ENCODE assay signal across 9 cellular contexts in genomic region chr17:81428121-81428515, GRCh38. TPM values are rescaled to one million over a fixed set of nuclear protein-coding genes. Genes with fewer than 3 reads are reported as not detected.
DNase-seq lines count a peak whose midpoint lies in the region; ATAC-seq and TF ChIP-seq lines count a peak whose summit lies in the region.
"Had no signal": no experiment of that assay in that cellular context is flagged by ENCODE, and none has a peak within 500 bp of the region (broad histone marks: within the 10 kb centered on the region; RNA-seq: fewer than 3 reads in every experiment).

No MANE protein-coding gene starts in this region.

- peak overlapping the region; percentile 38 for H4K91ac ChIP-seq in neuronal stem cell (ENCODE audit: low read depth, low read length, poor library complexity)

- no peak overlapping the region for H2BK5ac ChIP-seq in neuronal stem cell (ENCODE audit: low read length)

- H3K9me3 Mint-ChIP-seq in brain = no peaks in the 10 kb centered on the region

- no peak overlapping the region for H2BK15ac ChIP-seq in neuronal stem cell (ENCODE audit: low read length)

- H3K4me1 ChIP-seq in BLaER1 treated with 17β-estradiol and CSF1 and Interleukin-3, amounts not matched to agents 10 nM and 100 nM = peaks cover 52 to 74% (median 71%) of the 10 kb centered on the region in 10 experiments
- peaks cover 22% of the 10 kb centered on the region for H3K4me1 ChIP-seq in Loucy (ENCODE audit: insufficient read depth, low read length, poor library complexity, severe bottlenecking)
- H3K4me1 ChIP-seq in neuronal stem cell (ENCODE audit: control insufficient read depth in 2 of 2, insufficient read depth in 1 of 2, low read depth in 1 of 2, low read length in 2 of 2) = peaks cover 22 to 29% of the 10 kb centered on the region in 2 donors

- H2BK12ac ChIP-seq in neuronal stem cell (ENCODE audit: low read length) = no peak overlapping the region

- H3K9ac ChIP-seq in BLaER1 treated with 17β-estradiol and CSF1 and Interleukin-3, amounts not matched to agents 10 nM and 100 nM = peak overlapping the region in 8 of 11 experiments; percentile 59 to 87 (median 73); a peak in 16 of 22 replicates
- H3K9ac ChIP-seq in Loucy (ENCODE audit: low read depth, low read length, poor library complexity, severe bottlenecking) (peak overlapping the region; percentile 56), neuronal stem cell (ENCODE audit: low read depth, low read length, poor library complexity) (no peak overlapping the region)

- no peaks in the 10 kb centered on the region for H3K27me3 Mint-ChIP-seq in brain

- H3K9me2 ChIP-seq in Loucy (replicated peaks; ENCODE audit: low read depth, low read length) = no peaks in the 10 kb centered on the region

- peak overlapping the region; percentile 74 to 99 (median 96) for H3K4me2 ChIP-seq in BLaER1 treated with 17β-estradiol and CSF1 and Interleukin-3, amounts not matched to agents 10 nM and 100 nM
- peak overlapping the region; percentile 20 for H3K4me2 ChIP-seq in Loucy (ENCODE audit: low read depth, low read length, poor library complexity, severe bottlenecking)
- no peak overlapping the region for H3K4me2 ChIP-seq in neuronal stem cell (ENCODE audit: insufficient read depth, low read length, poor library complexity, severe bottlenecking)

- peak overlapping the region in 3 of 5 experiments; percentile 74 to 93 (median 88) for H3K27ac Mint-ChIP-seq in brain

- no peak overlapping the region for H2BK120ac ChIP-seq in neuronal stem cell (ENCODE audit: low read depth, low read length)

- no peak for ATAC-seq in HG03139 (IDR thresholded peaks at IDR 0.05; ENCODE audit: unreplicated experiment)
- ATAC-seq in GM19463 (IDR thresholded peaks at IDR 0.05; ENCODE audit: unreplicated experiment) = no peak

- peak overlapping the region in 8 of 11 experiments; percentile 71 to 96 (median 82); a peak in 16 of 22 replicates for H3K27ac ChIP-seq in BLaER1 treated with 17β-estradiol and CSF1 and Interleukin-3, amounts not matched to agents 10 nM and 100 nM
- no peak overlapping the region for H3K27ac ChIP-seq in neuronal stem cell (replicated peaks; ENCODE audit: low read length)

- TF ChIP-seq CTCF in Loucy (conservative IDR thresholded peaks at IDR 0.05; ENCODE audit: low read length) (no peak), brain (conservative IDR thresholded peaks at IDR 0.05) (no peak)

- H3K36me3 ChIP-seq in BLaER1 treated with 17β-estradiol and CSF1 and Interleukin-3, amounts not matched to agents 10 nM and 100 nM = peaks cover 0 to 10% (median 0%) of the 10 kb centered on the region in 11 experiments; a peak in 5 of 22 replicates
- H3K36me3 ChIP-seq in Loucy (ENCODE audit: insufficient read depth, low read length) (peaks cover 8% of the 10 kb centered on the region; the same call in 1 of the 2 replicates), neuronal stem cell (replicated peaks in 1 of 2; ENCODE audit: control insufficient read depth in 2 of 2, insufficient read depth in 2 of 2, low read length in 2 of 2) (peaks cover 2 to 5% of the 10 kb centered on the region in 2 donors)

- peak overlapping the region; percentile 71 for H3K18ac ChIP-seq in neuronal stem cell (ENCODE audit: low read length)

- DNase-seq in neuronal stem cell (ENCODE audit: low spot score) (no peak), GDM1 (lab: John Stamatoyannopoulos, UW) (no peak)
- DNase-seq in activated CD4-positive, CD25-positive, alpha-beta regulatory T cell treated with anti-CD3 and anti-CD28 coated beads, Interleukin-2, amount 50 U/mL, for 72 hours = no peak
- DNase-seq: stimulated activated CD4-positive, alpha-beta T cell treated with anti-CD3 and anti-CD28 coated beads, Interleukin-2, amount 100 ng/mL, for 48 hours had no signal

- H2AFZ ChIP-seq in Loucy (ENCODE audit: low read length) (no peak overlapping the region), neuronal stem cell (ENCODE audit: low read length) (no peak overlapping the region)

- H3K4me3 ChIP-seq in BLaER1 treated with 17β-estradiol and CSF1 and Interleukin-3, amounts not matched to agents 10 nM and 100 nM = peak overlapping the region in 7 of 10 experiments; percentile 34 to 60 (median 48); a peak in 13 of 20 replicates
- H3K4me3 ChIP-seq in Loucy (ENCODE audit: low read length, poor library complexity, severe bottlenecking) (no peak overlapping the region), neuronal stem cell (ENCODE audit: low read length in 2 of 2) (no peak overlapping the region)

- H3K4me3 Mint-ChIP-seq in brain = peak overlapping the region in 2 of 5 experiments; percentile 69 to 77

- peaks cover 0 to 42% (median 0%) of the 10 kb centered on the region in 11 experiments; a peak in 4 of 22 replicates for H3K27me3 ChIP-seq in BLaER1 treated with 17β-estradiol and CSF1 and Interleukin-3, amounts not matched to agents 10 nM and 100 nM
- no peaks in the 10 kb centered on the region for H3K27me3 ChIP-seq in Loucy (ENCODE audit: insufficient read depth, low read length, poor library complexity, severe bottlenecking)
- H3K27me3 ChIP-seq in neuronal stem cell (ENCODE audit: control insufficient read depth in 3 of 3, insufficient read depth in 3 of 3, low read depth in 1 of 3, low read length in 3 of 3) = no peaks in the 10 kb centered on the region

- H3K79me2 ChIP-seq in Loucy (ENCODE audit: insufficient read depth, low read length) = peaks cover 84% of the 10 kb centered on the region

- no CpG with 5 or more reads among the region's 12 CpGs for WGBS in neuronal stem cell (ENCODE audit: extremely low coverage in 2 of 2, insufficient read length in 2 of 2, insufficient replicate concordance in 1 of 2), 2 donors

- H3K79me1 ChIP-seq in neuronal stem cell (ENCODE audit: low read depth, low read length) = peaks cover 33% of the 10 kb centered on the region

- H2AK5ac ChIP-seq in neuronal stem cell (ENCODE audit: low read depth, low read length) = peak overlapping the region; percentile 93

- no peak overlapping the region for H4K8ac ChIP-seq in neuronal stem cell (ENCODE audit: low read depth, low read length)

- no peak overlapping the region for H3K14ac ChIP-seq in neuronal stem cell (ENCODE audit: low read length)

- H3K4me1 Mint-ChIP-seq in brain = peaks cover 21% of the 10 kb centered on the region

- H3K4ac ChIP-seq in neuronal stem cell (ENCODE audit: low read length) = no peak overlapping the region

- H3K9me3 ChIP-seq in BLaER1 treated with 17β-estradiol and CSF1 and Interleukin-3, amounts not matched to agents 10 nM and 100 nM (replicated peaks in 1 of 11) = peaks cover 0 to 24% (median 8%) of the 10 kb centered on the region in 11 experiments; a peak in 9 of 22 replicates
- H3K9me3 ChIP-seq in Loucy (ENCODE audit: insufficient read depth, low read depth, low read length) (no peaks in the 10 kb centered on the region), neuronal stem cell (replicated peaks in 1 of 2; ENCODE audit: control insufficient read depth in 2 of 2, insufficient read depth in 1 of 2, low read depth in 1 of 2, low read length in 2 of 2) (peaks cover 0 to 6% of the 10 kb centered on the region in 2 donors)

- H3K36me3 Mint-ChIP-seq in brain = no peaks in the 10 kb centered on the region

- peak overlapping the region; percentile 34 for H3K23ac ChIP-seq in neuronal stem cell (ENCODE audit: low read depth, low read length, poor library complexity)

- peaks cover 12% of the 10 kb centered on the region for H3F3A ChIP-seq in Loucy (ENCODE audit: low read depth)

- H4K20me1 ChIP-seq in BLaER1 treated with 17β-estradiol and CSF1 and Interleukin-3, amounts not matched to agents 10 nM and 100 nM = peaks cover 14 to 82% (median 61%) of the 10 kb centered on the region in 11 experiments; a peak in 19 of 22 replicates
- peaks cover 27% of the 10 kb centered on the region for H4K20me1 ChIP-seq in Loucy (ENCODE audit: insufficient read depth, low read length, poor library complexity, severe bottlenecking)

RNA-seq across cellular contexts. Expression of gene BAHCC1, which starts 32.9 kb away (rescaled TPM):
- polyA plus RNA-seq in brain (ENCODE audit: insufficient read depth, low read depth, low replicate concordance) = 19.5 TPM
- 15.9 TPM for polyA plus RNA-seq in neuronal stem cell (2013, experiment 1 of 2)
- polyA plus RNA-seq in neuronal stem cell (2013, experiment 2 of 2) = 17.5 TPM

Comparison
In these comparisons a context has a peak if more than half of its experiments do, and no peak if none do; other contexts are left out.
1. H3K4me3 ChIP-seq: peak in BLaER1 treated with 17β-estradiol and CSF1 and Interleukin-3, amounts not matched to agents 10 nM and 100 nM (7 of 10); none in Loucy (single experiment) and neuronal stem cell (0 of 2).